Comparison of ENCODE assay signal across 10 cellular contexts in the genomic region with DNA sequence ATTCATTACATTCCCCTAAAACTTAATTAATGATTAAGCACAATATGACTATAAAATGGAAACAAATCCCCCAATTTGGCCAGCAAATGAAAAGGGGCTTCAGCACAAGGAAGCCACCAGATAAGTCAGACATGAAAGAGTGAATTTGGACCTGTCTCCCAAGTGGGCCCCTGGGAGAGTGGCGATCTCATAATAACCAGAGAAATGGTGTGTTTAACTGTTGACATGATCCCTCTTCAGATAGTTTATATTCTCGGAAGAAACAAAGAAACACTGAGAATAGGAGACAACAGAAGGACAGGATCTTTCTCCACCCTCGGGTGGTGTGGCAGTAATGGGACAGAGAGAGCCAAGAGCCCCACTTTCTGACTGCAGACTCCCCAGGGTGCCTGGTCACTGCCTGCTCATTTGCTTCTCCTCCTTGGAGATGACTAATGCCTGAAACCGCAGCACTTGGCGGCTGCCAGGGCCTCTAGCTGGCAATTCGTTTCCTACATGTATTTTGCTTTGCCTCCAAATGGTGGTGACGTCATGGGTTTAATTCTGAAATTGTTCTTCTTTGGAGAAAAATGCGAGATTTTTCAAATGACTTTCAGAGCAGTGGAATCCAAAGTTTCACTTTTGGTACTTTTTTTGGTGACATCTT. TPM values are rescaled to one million over a fixed set of nuclear protein-coding genes. Genes with fewer than 3 reads are reported as not detected.
DNase-seq lines count a peak whose midpoint lies in the region; ATAC-seq, FAIRE-seq and TF ChIP-seq lines count a peak whose summit lies in the region.
"Had no signal": no experiment of that assay in that cellular context is flagged by ENCODE, and none has a peak within 500 bp of the region (broad histone marks: within the 10 kb centered on the region; RNA-seq: fewer than 3 reads in every experiment).

No MANE protein-coding gene starts in this region.

- peak; percentile 97 for ATAC-seq in foreskin keratinocyte
- ATAC-seq in GM18907 (IDR thresholded peaks at IDR 0.05; ENCODE audit: unreplicated experiment) = no peak
- ATAC-seq in GM18867 (IDR thresholded peaks at IDR 0.05; ENCODE audit: unreplicated experiment) = no peak

- H3K27me3 Mint-ChIP-seq in HFFc6 (ENCODE audit: insufficient read depth) = peaks cover 6% of the 10 kb centered on the region

- H3K27ac ChIP-seq in foreskin keratinocyte = no peak overlapping the region

- no peak overlapping the region for H3K27ac Mint-ChIP-seq in HFFc6

- H3K4me1 ChIP-seq in foreskin keratinocyte = peaks cover 4% of the 10 kb centered on the region

- DNase-seq in AG08395 (ENCODE audit: low spot score) (peak; percentile 93), HFFc6 (peak; percentile 85), SW 1271 (lab: John Stamatoyannopoulos, UW) (peak; percentile 70 to 91), foreskin keratinocyte (peak; percentile 60 to 84), frontal cortex (ENCODE audit: low spot score in 2 of 2) (no peak), NCI-H146 (lab: John Stamatoyannopoulos, UW) (no peak)

- FAIRE-seq in frontal cortex (lab: Jason Lieb, UNC) = no peak

- H3K36me3 Mint-ChIP-seq in HFFc6 (ENCODE audit: low read depth) = no peaks in the 10 kb centered on the region

- no peaks in the 10 kb centered on the region for H3K27me3 ChIP-seq in foreskin keratinocyte

- H3K9me3 Mint-ChIP-seq in HFFc6 = no peaks in the 10 kb centered on the region

- peaks cover 16% of the 10 kb centered on the region for H3K4me1 Mint-ChIP-seq in HFFc6 (ENCODE audit: low read depth)

- no peak for TF ChIP-seq CTCF in HFFc6 (IDR thresholded peaks at IDR 0.05)
- TF ChIP-seq CTCF in foreskin keratinocyte (conservative IDR thresholded peaks at IDR 0.05) = peak; percentile 33

- H3K4me3 Mint-ChIP-seq in HFFc6 = peak overlapping the region; percentile 35; the same call in 1 of the 2 replicates

RNA-seq across cellular contexts. Expression of a gene that starts 46.4 kb away (rescaled TPM):
- not detected for total RNA-seq in HFFc6 (2021; fragmentation: NEBNext Ultra II Directional; extraction: Animal tissue kit (Norgen Biotek cat#: 25700))
- total RNA-seq in foreskin keratinocyte (not detected in 2 replicates), frontal cortex (not detected)
- polyA plus RNA-seq in foreskin keratinocyte = not detected in 2 replicates
- total RNA-seq: mesenteric fat pad, subcutaneous adipose tissue had no signal

Comparison
In these comparisons a context has a peak if more than half of its experiments do, and no peak if none do; other contexts are left out.
1. DNase-seq: peak in AG08395 (single experiment), HFFc6 (single experiment), SW 1271 (2 of 2) and foreskin keratinocyte (2 of 2); none in frontal cortex (0 of 2) and NCI-H146 (single experiment).